In the genomic region with DNA sequence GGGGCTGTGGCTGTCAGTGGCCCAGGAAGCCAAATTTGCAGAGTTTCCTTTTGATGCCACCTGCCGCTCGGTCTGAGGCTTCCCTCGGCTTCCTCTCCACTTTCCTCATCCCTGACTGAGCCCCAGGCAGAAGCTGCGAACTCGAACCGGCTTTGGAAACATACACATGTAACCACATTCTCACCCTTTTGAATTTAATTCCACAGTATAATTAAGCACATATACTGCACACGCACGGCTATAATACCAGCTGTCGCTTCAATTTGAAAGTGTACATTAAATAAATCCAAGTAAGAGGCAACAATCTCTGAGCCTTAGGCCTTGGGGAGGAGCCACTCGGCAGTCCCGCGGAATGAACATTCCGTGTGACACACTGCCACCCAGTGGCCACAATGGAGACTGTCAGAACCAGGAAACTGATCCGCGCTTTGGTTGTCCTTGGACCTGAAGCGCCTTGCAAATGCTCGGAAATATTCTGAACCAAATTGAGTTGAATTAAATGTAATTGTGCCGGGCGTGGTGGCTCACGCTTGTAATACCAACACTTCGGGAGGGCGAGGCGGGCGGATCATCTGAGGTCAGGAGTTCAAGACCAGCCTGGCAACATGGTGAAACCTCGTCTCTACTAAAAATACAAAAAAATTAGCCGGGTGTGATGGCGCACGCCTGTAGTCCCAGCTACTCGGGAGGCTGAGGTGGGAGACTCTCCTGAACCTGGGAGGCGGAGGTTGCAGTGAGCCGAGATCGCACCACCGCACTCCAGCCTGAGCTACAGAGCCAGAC, we compare ENCODE assay signal across 9 cellular contexts.
A peak's percentile ranks its signal among the peaks of the same experiment; 100 is the strongest.
DNase-seq lines count a peak whose midpoint lies in the region; ATAC-seq and TF ChIP-seq lines count a peak whose summit lies in the region.
"Had no signal": no experiment of that assay in that cellular context is flagged by ENCODE, and none has a peak within 500 bp of the region (broad histone marks: within the 10 kb centered on the region; RNA-seq: fewer than 3 reads in every experiment).

No MANE protein-coding gene starts in this region.

- H3K9me3 ChIP-seq in duodenal mucosa (ENCODE audit: control insufficient read depth in 1 of 2, low read length in 2 of 2) = no peaks in the 10 kb centered on the region
- no peaks in the 10 kb centered on the region for H3K9me3 ChIP-seq in lower lobe of right lung

- 0 out of 2 replicates have a peak overlapping the region, but pooled peaks have one; percentile 7 for H3K27ac ChIP-seq in C4-2B
- no peak overlapping the region for H3K27ac ChIP-seq in duodenal mucosa (ENCODE audit: low read depth, low read length)
- no peak overlapping the region for H3K27ac ChIP-seq in lower lobe of right lung
- H3K27ac ChIP-seq: epithelial cell of prostate had no signal

- intact Hi-C loops in lower lobe of right lung (cut with DNase I) = no loop called here

- peak; percentile 88 for TF ChIP-seq CTCF in C4-2B (conservative IDR thresholded peaks at IDR 0.05)
- TF ChIP-seq CTCF in lower lobe of right lung (IDR thresholded peaks at IDR 0.05) = peak; percentile 93

- H3K27me3 ChIP-seq in duodenal mucosa (ENCODE audit: control insufficient read depth in 1 of 2, insufficient read depth in 2 of 2, low read length in 2 of 2) = no peaks in the 10 kb centered on the region
- no peaks in the 10 kb centered on the region for H3K27me3 ChIP-seq in lower lobe of right lung (ENCODE audit: low read depth)

- H3K9ac ChIP-seq in duodenal mucosa (ENCODE audit: low read depth in 1 of 2, low read length in 2 of 2) = no peak overlapping the region

- H3K4me3 ChIP-seq in duodenal mucosa (ENCODE audit: low read depth in 1 of 2, low read length in 2 of 2) (peak overlapping the region; percentile 53 to 65), lower lobe of right lung (peak overlapping the region; percentile 46)

- DNase-seq in NCI-H510A treated with DMSO at 0.1 percent for 48 hours (lab: John Stamatoyannopoulos, UW) (peak; percentile 96), lower lobe of right lung (peak; percentile 83)
- DNase-seq in activated CD4-positive, alpha-beta T cell treated with anti-CD3 and anti-CD28 coated beads, Interleukin-2, amount 50 U/mL, for 4 hours = peak; percentile 76 to 81
- peak; percentile 64 to 77 (median 71) for DNase-seq in stimulated activated CD4-positive, alpha-beta T cell treated with anti-CD3 and anti-CD28 coated beads, TNF-alpha, amount 100 ng/mL, for 24 hours (ENCODE audit: low read depth in 3 of 3)

- H3K36me3 ChIP-seq in duodenal mucosa (ENCODE audit: control insufficient read depth in 1 of 2, insufficient read depth in 2 of 2, low read length in 2 of 2) = no peaks in the 10 kb centered on the region
- no peaks in the 10 kb centered on the region for H3K36me3 ChIP-seq in lower lobe of right lung

- ATAC-seq in GM19351 (IDR thresholded peaks at IDR 0.05; ENCODE audit: unreplicated experiment) (peak; percentile 87), HG03460 (IDR thresholded peaks at IDR 0.05; ENCODE audit: unreplicated experiment) (peak; percentile 75), lower lobe of right lung (peak; percentile 94 to 97)

- H3K4me1 ChIP-seq in duodenal mucosa (ENCODE audit: control insufficient read depth in 1 of 2, insufficient read depth in 2 of 2, low read length in 2 of 2) (peaks cover 4 to 6% of the 10 kb centered on the region in 2 donors), lower lobe of right lung (peaks cover 15% of the 10 kb centered on the region)
